ENCODE assay signal across 9 cellular contexts in the genomic region with DNA sequence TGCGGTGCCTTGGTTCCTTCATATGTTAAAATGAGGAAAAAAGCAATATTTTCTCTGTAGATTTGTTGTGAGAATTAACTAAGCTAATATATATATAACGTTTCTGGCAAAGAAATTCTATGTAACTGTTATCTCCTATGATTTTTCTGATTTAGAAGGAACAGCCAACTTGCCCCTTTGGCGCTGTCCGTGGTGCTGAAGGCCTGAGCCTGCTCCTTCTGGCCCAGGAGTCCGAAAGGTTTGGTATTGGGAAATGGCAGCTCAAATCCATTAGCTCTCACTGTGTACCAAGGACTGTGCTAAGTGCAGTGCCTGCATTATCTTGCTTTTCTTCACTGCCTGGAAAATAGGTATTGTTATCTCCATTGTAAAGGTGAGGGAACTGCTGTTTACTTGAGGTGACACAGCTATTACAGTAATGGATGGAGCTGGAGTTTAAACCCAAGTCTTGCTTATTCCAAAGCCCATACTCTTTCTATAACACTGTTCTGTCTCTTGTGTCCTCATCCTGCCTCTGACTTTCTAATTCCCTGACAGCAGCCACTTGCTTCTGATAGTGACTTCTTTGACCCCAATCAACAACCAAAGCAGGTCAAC. TPM values are rescaled to one million over a fixed set of nuclear protein-coding genes. Genes with fewer than 3 reads are reported as not detected.
DNase-seq lines count a peak whose midpoint lies in the region; ATAC-seq, FAIRE-seq and TF ChIP-seq lines count a peak whose summit lies in the region.
"Had no signal": no experiment of that assay in that cellular context is flagged by ENCODE, and none has a peak within 500 bp of the region (broad histone marks: within the 10 kb centered on the region; RNA-seq: fewer than 3 reads in every experiment).

No MANE protein-coding gene starts in this region.

- H3K27ac Mint-ChIP-seq in naive B cell: no peak overlapping the region
- no peak overlapping the region for H3K27ac Mint-ChIP-seq in natural killer cell treated with Interleukin-12 subunit alpha and Interleukin-12 subunit beta and Interleukin-15 and Interleukin-18, amount 100 ng/mL, for 72 hours

- SMC1A ChIA-PET in GM12878 (lab: Charles Lee; ENCODE audit: uncharacterized antibody, unreplicated experiment): no interaction called here

- no peaks in the 10 kb centered on the region for H3K4me1 Mint-ChIP-seq in naive B cell
- H3K4me1 Mint-ChIP-seq in natural killer cell treated with Interleukin-12 subunit alpha and Interleukin-12 subunit beta and Interleukin-15 and Interleukin-18, amount 100 ng/mL, for 72 hours (ENCODE audit: low read depth in 2 of 2): no peaks in the 10 kb centered on the region

- no peak overlapping the region for H3K4me2 ChIP-seq in GM12878 (ENCODE audit: control insufficient read depth, insufficient read depth)

- H3K4me3 ChIP-seq in GM12878: no peak overlapping the region

- no peaks in the 10 kb centered on the region for H3K4me1 ChIP-seq in GM12878 (ENCODE audit: control insufficient read depth, insufficient read depth, low read length)

- CTCF ChIA-PET in GM12878 (lab: Yijun Ruan, JAX): interaction anchor here (0.8 kb wide), 1 partner anchor 371 kb away, joined by 3 read pairs; no protein-coding TSS in a partner anchor

- 27% methylated on average over 5 of the region's 5 CpGs for WGBS in GM12878 (ENCODE audit: insufficient coverage, insufficient replicate concordance, low lambda C conversion rate, missing lambda C conversion rate)

- H2AFZ ChIP-seq in GM12878 (ENCODE audit: control insufficient read depth, low read depth, low read length): no peak overlapping the region

- POLR2A ChIA-PET in GM12878 (lab: Charles Lee): no interaction called here

- TF ChIP-seq EP300 in GM12878 (IDR thresholded peaks at IDR 0.05; ENCODE audit: borderline replicate concordance in 1 of 2, control insufficient read depth in 1 of 2, low read depth in 2 of 2, low read length in 2 of 2): no peak

- no peak for TF ChIP-seq CTCF in GM12878 (IDR thresholded peaks at IDR 0.05 in 2 of 3, conservative IDR thresholded peaks at IDR 0.05 in 1 of 3; ENCODE audit: control insufficient read depth in 2 of 3, extremely low read depth in 1 of 3, insufficient read depth in 1 of 3, low read depth in 3 of 3, low read length in 3 of 3)

- H3K79me2 ChIP-seq in GM12878 (ENCODE audit: control insufficient read depth, insufficient read depth, low read length): no peaks in the 10 kb centered on the region

- H3K4me3 Mint-ChIP-seq in naive B cell: no peak overlapping the region
- H3K4me3 Mint-ChIP-seq in natural killer cell treated with Interleukin-12 subunit alpha and Interleukin-12 subunit beta and Interleukin-15 and Interleukin-18, amount 100 ng/mL, for 72 hours: no peak overlapping the region

- in situ Hi-C loops in GM12878 (cut with MboI): no loop called here

- RAD21 ChIA-PET in GM12878 (lab: Charles Lee; ENCODE audit: unreplicated experiment): no interaction called here

- DNase-seq in Daoy (ENCODE audit: low read depth): peak; percentile 36
- peak; percentile 42 for DNase-seq in NAMALWA (ENCODE audit: low spot score)
- DNase-seq in GM12878 (ENCODE audit: low read depth, low spot score): no peak
- DNase-seq in naive B cell: peak; percentile 2
- no peak for DNase-seq in NCI-H774 (lab: John Stamatoyannopoulos, UW)
- no peak for DNase-seq in NCI-H1694 treated with DMSO at 0.1 percent for 48 hours (lab: John Stamatoyannopoulos, UW)
- no peak for DNase-seq in natural killer cell treated with Interleukin-12 subunit alpha and Interleukin-12 subunit beta and Interleukin-15 and Interleukin-18, amount 100 ng/mL, for 72 hours (ENCODE audit: low spot score)

- TF ChIP-seq RAD21 in GM12878 (IDR thresholded peaks at IDR 0.05; ENCODE audit: insufficient read depth, low read depth, low read length): no peak

- intact Hi-C loops in GM12878 (cut with micrococcal nuclease; ENCODE audit: unreplicated experiment): no loop called here

- no peaks in the 10 kb centered on the region for H3K36me3 ChIP-seq in GM12878 (ENCODE audit: control insufficient read depth in 2 of 2, insufficient read depth in 2 of 2, low read length in 1 of 2)

- ATAC-seq in GM12878 (no peak), naive B cell (ENCODE audit: low read depth in 2 of 2) (no peak), GM19463 (IDR thresholded peaks at IDR 0.05; ENCODE audit: unreplicated experiment) (no peak)
- ATAC-seq in natural killer cell treated with Interleukin-12 subunit alpha and Interleukin-12 subunit beta and Interleukin-15 and Interleukin-18, amount 100 ng/mL, for 72 hours: no peak

- H3K9me3 Mint-ChIP-seq in naive B cell: peaks cover 17 to 50% (median 21%) of the 10 kb centered on the region in 7 donors
- no peaks in the 10 kb centered on the region for H3K9me3 Mint-ChIP-seq in natural killer cell treated with Interleukin-12 subunit alpha and Interleukin-12 subunit beta and Interleukin-15 and Interleukin-18, amount 100 ng/mL, for 72 hours

- no peak for FAIRE-seq in GM12878 (lab: Jason Lieb, UNC)
- FAIRE-seq: endometrium had no signal

- peaks cover 9 to 13% (median 10%) of the 10 kb centered on the region in 3 donors for H3K27me3 Mint-ChIP-seq in naive B cell
- peaks cover 13 to 14% of the 10 kb centered on the region in 2 donors for H3K27me3 Mint-ChIP-seq in natural killer cell treated with Interleukin-12 subunit alpha and Interleukin-12 subunit beta and Interleukin-15 and Interleukin-18, amount 100 ng/mL, for 72 hours

- H4K20me1 ChIP-seq in GM12878 (ENCODE audit: control insufficient read depth, insufficient read depth): no peaks in the 10 kb centered on the region

- H3K9ac ChIP-seq in GM12878 (ENCODE audit: control insufficient read depth, insufficient read depth, low read length): no peak overlapping the region

- peaks cover 0 to 8% of the 10 kb centered on the region in 2 donors for H3K36me3 Mint-ChIP-seq in naive B cell
- H3K36me3 Mint-ChIP-seq in natural killer cell treated with Interleukin-12 subunit alpha and Interleukin-12 subunit beta and Interleukin-15 and Interleukin-18, amount 100 ng/mL, for 72 hours: no peaks in the 10 kb centered on the region

- BruUV-seq in GM12878 (replicated peaks; lab: Mats Ljungman, UMichigan): no TSS peak

- H3K27ac ChIP-seq in GM12878 (ENCODE audit: control insufficient read depth, insufficient read depth): no peak overlapping the region

- H3K9me3 ChIP-seq in GM12878 (replicated peaks; ENCODE audit: control insufficient read depth, insufficient read depth, low read length): no peaks in the 10 kb centered on the region; the same call in 2 of the 3 replicates

- TF ChIP-seq POLR2A in GM12878 (IDR thresholded peaks at IDR 0.05; ENCODE audit: low read depth, low read length): no peak

- H3K27me3 ChIP-seq in GM12878 (replicated peaks in 1 of 2; ENCODE audit: control insufficient read depth in 2 of 2, insufficient read depth in 2 of 2, low read length in 1 of 2): no peaks in the 10 kb centered on the region

TF ChIP-seq in GM12878, 131 proteins besides CTCF, POLR2A, EP300 and RAD21:
- TF ChIP-seq NR2F1 (conservative IDR thresholded peaks at IDR 0.05) (0 out of 2 replicates have a peak, but pooled peaks have one; percentile 23), SREBF1 (IDR thresholded peaks at IDR 0.05; ENCODE audit: low read length) (no peak), REST (IDR thresholded peaks at IDR 0.05; ENCODE audit: low read depth, low read length) (peak; percentile 93)

RNA-seq across cellular contexts. Expression of gene C1QL2, which starts 52.2 kb away (rescaled TPM):
- total RNA-seq in Daoy (2014; rRNA removed; shearing (Covaris generic)): not detected in 2 replicates
- total RNA-seq in GM12878 (2013; cell fraction: nucleolus; rRNA removed): not detected in 2 replicates
- total RNA-seq in GM12878 (2014; rRNA removed): not detected in 2 replicates
- not detected in 2 replicates for total RNA-seq in GM12878 (2014; rRNA removed; fragmentation: Illumina TruSeq; extraction: Trizol)
- not detected in 2 replicates for total RNA-seq in GM12878 (2021)
- polyA plus RNA-seq in GM12878 (2011; ENCODE audit: low read depth): not detected
- not detected in 2 replicates for polyA plus RNA-seq in GM12878 (2011; rRNA removed)
- not detected in 2 replicates for polyA plus RNA-seq in GM12878 (2011; cell fraction: cytosol; rRNA removed)
- polyA plus RNA-seq in GM12878 (2011; cell fraction: nucleus; rRNA removed): 0.04 TPM in 1 of 2 replicates, not detected in the other
- polyA plus RNA-seq in GM12878 (2012): not detected in 2 replicates
- not detected in 2 replicates for polyA plus RNA-seq in GM12878 (2014; fragmentation: Illumina TruSeq; extraction: Trizol)
- not detected for polyA plus RNA-seq in GM12878 (2014; fragmentation: Nextera tagmentation; extraction: Ambion mirVana)
- polyA plus RNA-seq in GM12878 (2014; rRNA removed): not detected in 2 replicates
- not detected for polyA plus RNA-seq in GM12878 (2016; fragmentation: Nextera tagmentation; extraction: Ambion mirVana)
- polyA minus RNA-seq in GM12878 (2011; rRNA and poly(A)+ RNA removed): not detected in 2 replicates
- not detected in 2 replicates for polyA minus RNA-seq in GM12878 (2011; cell fraction: cytosol; rRNA and poly(A)+ RNA removed)
- polyA minus RNA-seq in GM12878 (2011; cell fraction: nucleus; rRNA and poly(A)+ RNA removed): not detected in 2 replicates
- not detected for polyA plus RNA-seq in naive B cell (ENCODE audit: low read depth in 6 of 6)
- not detected for total RNA-seq in natural killer cell treated with Interleukin-12 subunit alpha and Interleukin-12 subunit beta and Interleukin-15 and Interleukin-18, amount 100 ng/mL, for 72 hours

Comparison
In these comparisons a context has a peak if more than half of its experiments do, and no peak if none do; other contexts are left out.
1. DNase-seq: peak in Daoy (single experiment), NAMALWA (single experiment) and naive B cell (single experiment); none in GM12878 (single experiment), NCI-H774 (single experiment), NCI-H1694 treated with DMSO at 0.1 percent for 48 hours (single experiment) and natural killer cell treated with Interleukin-12 subunit alpha and Interleukin-12 subunit beta and Interleukin-15 and Interleukin-18, amount 100 ng/mL, for 72 hours (single experiment).